ENCODE assay signal across 21 cellular contexts in the genomic region with DNA sequence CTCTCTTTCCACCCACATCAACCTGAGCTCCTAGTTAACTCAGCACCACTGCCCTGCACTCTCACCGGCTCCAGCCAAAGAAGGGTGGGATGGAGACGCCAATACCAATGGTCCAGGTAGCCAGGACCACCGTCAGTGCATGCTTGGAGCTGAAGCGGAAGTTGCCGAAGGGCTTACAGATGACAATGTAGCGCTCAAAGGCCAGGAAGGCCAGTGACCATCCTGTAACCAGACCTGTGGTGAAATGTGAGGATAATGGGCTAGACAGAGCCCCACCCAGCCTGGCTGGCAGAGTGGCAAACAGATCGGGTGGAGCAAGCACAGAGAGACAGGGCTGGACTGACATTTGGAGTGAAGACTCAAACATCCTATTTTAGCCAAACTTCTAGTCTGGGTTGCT. TPM values are rescaled to one million over a fixed set of nuclear protein-coding genes. Genes with fewer than 3 reads are reported as not detected.
DNase-seq lines count a peak whose midpoint lies in the region; ATAC-seq, FAIRE-seq and TF ChIP-seq lines count a peak whose summit lies in the region.
"Had no signal": no experiment of that assay in that cellular context is flagged by ENCODE, and none has a peak within 500 bp of the region (broad histone marks: within the 10 kb centered on the region; RNA-seq: fewer than 3 reads in every experiment).

No MANE protein-coding gene starts in this region.

- BruUV-seq in Calu3 (replicated peaks; lab: Mats Ljungman, UMichigan) (no TSS peak), HCT116 (replicated peaks; lab: Mats Ljungman, UMichigan) (no TSS peak)

- no peak for ATAC-seq in HCT116
- no peak for ATAC-seq in gastroesophageal sphincter

- no peaks in the 10 kb centered on the region for H3K4me1 Mint-ChIP-seq in Calu3 (ENCODE audit: low read depth, unreplicated experiment)
- H3K4me1 Mint-ChIP-seq: CD8-positive, alpha-beta memory T cell; IgD-negative memory B cell had no signal

- H2BK5ac ChIP-seq in H1 (ENCODE audit: low read depth, low read length) (no peak overlapping the region), neuronal stem cell (ENCODE audit: low read length) (no peak overlapping the region)

- H3K14ac ChIP-seq in H1 (ENCODE audit: insufficient read length): no peak overlapping the region
- H3K14ac ChIP-seq in neuronal stem cell (ENCODE audit: low read length): no peak overlapping the region

- H3K23ac ChIP-seq in H1 (ENCODE audit: insufficient read length) (no peak overlapping the region), neuronal stem cell (ENCODE audit: low read depth, low read length, poor library complexity) (peak overlapping the region; percentile 39)

- no peak overlapping the region for H3K9ac ChIP-seq in HCT116 (ENCODE audit: low read length)
- H3K9ac ChIP-seq in H1 (replicated peaks in 1 of 4; ENCODE audit: extremely low read depth in 1 of 4, low read depth in 3 of 4, low read length in 3 of 4): no peak overlapping the region
- no peak overlapping the region for H3K9ac ChIP-seq in neuronal stem cell (ENCODE audit: low read depth, low read length, poor library complexity)

- H3K27me3 ChIP-seq in HCT116 (ENCODE audit: insufficient read depth, low read length): no peaks in the 10 kb centered on the region
- H3K27me3 ChIP-seq in H1 (replicated peaks in 1 of 4; ENCODE audit: control insufficient read depth in 3 of 4, extremely low read depth in 1 of 4, insufficient read depth in 3 of 4, low read length in 3 of 4): no peaks in the 10 kb centered on the region
- no peaks in the 10 kb centered on the region for H3K27me3 ChIP-seq in neuronal stem cell (ENCODE audit: control insufficient read depth in 3 of 3, insufficient read depth in 3 of 3, low read depth in 1 of 3, low read length in 3 of 3)
- H3K27me3 ChIP-seq in H7 (ENCODE audit: control insufficient read depth, insufficient read depth, low read length): no peaks in the 10 kb centered on the region
- no peaks in the 10 kb centered on the region for H3K27me3 ChIP-seq in gastroesophageal sphincter

- H3K23me2 ChIP-seq in H1 (ENCODE audit: low read depth, low read length): no peaks in the 10 kb centered on the region

- H3K36me3 Mint-ChIP-seq in Calu3 (ENCODE audit: insufficient read depth, unreplicated experiment): peaks cover 61% of the 10 kb centered on the region

- H4K91ac ChIP-seq in H1 (replicated peaks; ENCODE audit: insufficient read length, low read length) (no peak overlapping the region), neuronal stem cell (ENCODE audit: low read depth, low read length, poor library complexity) (no peak overlapping the region)

- FAIRE-seq in H1 (lab: Jason Lieb, UNC): no peak
- FAIRE-seq: HTR-8/SVneo had no signal

- CTCF ChIA-PET in Calu3 (lab: Charles Lee) (no interaction called here), HCT116 (lab: Charles Lee) (interaction anchor here (0.6 kb wide), 1 partner anchor 88 kb away, joined by 3 read pairs; a partner anchor contains a TSS), H1 (lab: Charles Lee; ENCODE audit: partially characterized antibody) (interaction anchor here (4.1 kb wide), 1 partner anchor 106 kb away, joined by 12 read pairs; no protein-coding TSS in a partner anchor)

- H3K4me3 ChIP-seq in HCT116 (replicated peaks in 1 of 2; ENCODE audit: low read depth in 1 of 2, low read length in 2 of 2) (no peak overlapping the region), H1 (ENCODE audit: extremely low read depth in 1 of 4, insufficient read depth in 2 of 4, low read depth in 3 of 4, low read length in 4 of 4) (no peak overlapping the region), neuronal stem cell (ENCODE audit: low read length in 2 of 2) (no peak overlapping the region), H7 (ENCODE audit: insufficient read depth, low read depth, low read length) (no peak overlapping the region), gastroesophageal sphincter (no peak overlapping the region)
- H3K4me3 ChIP-seq: PC-9 had no signal

- H3K36me3 ChIP-seq in HCT116 (ENCODE audit: control insufficient read depth in 1 of 2, insufficient read depth in 2 of 2, low read length in 2 of 2): peaks cover 13 to 29% of the 10 kb centered on the region in 2 experiments; a peak in 3 of 4 replicates
- peaks cover 2 to 35% (median 19%) of the 10 kb centered on the region in 4 experiments; a peak in 6 of 8 replicates for H3K36me3 ChIP-seq in H1 (ENCODE audit: control insufficient read depth in 2 of 4, insufficient read depth in 4 of 4, low read length in 3 of 4)
- peaks cover 16 to 45% of the 10 kb centered on the region in 2 donors for H3K36me3 ChIP-seq in neuronal stem cell (replicated peaks in 1 of 2; ENCODE audit: control insufficient read depth in 2 of 2, insufficient read depth in 2 of 2, low read length in 2 of 2)
- H3K36me3 ChIP-seq in H7 (replicated peaks; ENCODE audit: control insufficient read depth, insufficient read depth, low read length): peaks cover 11% of the 10 kb centered on the region
- peaks cover 0 to 36% of the 10 kb centered on the region in 2 donors for H3K36me3 ChIP-seq in gastroesophageal sphincter

- H3K9me3 ChIP-seq in HCT116 (ENCODE audit: control insufficient read depth in 1 of 2, insufficient read depth in 1 of 2, low read depth in 1 of 2, low read length in 2 of 2) (no peaks in the 10 kb centered on the region), H1 (ENCODE audit: insufficient read depth in 2 of 2, low read depth in 1 of 2, low read length in 1 of 2) (peaks cover 0 to 4% of the 10 kb centered on the region in 2 experiments; a peak in 2 of 4 replicates), neuronal stem cell (replicated peaks in 1 of 2; ENCODE audit: control insufficient read depth in 2 of 2, insufficient read depth in 1 of 2, low read depth in 1 of 2, low read length in 2 of 2) (peaks cover 3 to 9% of the 10 kb centered on the region in 2 donors), gastroesophageal sphincter (peaks cover 0 to 18% (median 0%) of the 10 kb centered on the region in 3 donors)

- H3K4me3 Mint-ChIP-seq in Calu3 (ENCODE audit: low read depth, unreplicated experiment): no peak overlapping the region
- H3K4me3 Mint-ChIP-seq: CD8-positive, alpha-beta memory T cell; IgD-negative memory B cell had no signal

- H3K27ac Mint-ChIP-seq in Calu3 (ENCODE audit: unreplicated experiment): peak overlapping the region; percentile 39
- H3K27ac Mint-ChIP-seq: IgD-negative memory B cell had no signal

- TF ChIP-seq EP300 in H1 (IDR thresholded peaks at IDR 0.05; ENCODE audit: borderline replicate concordance in 1 of 2, low read depth in 2 of 2, low read length in 2 of 2) (no peak), gastroesophageal sphincter (IDR thresholded peaks at IDR 0.05) (no peak)

- H4K20me1 ChIP-seq in HCT116 (ENCODE audit: insufficient read depth) (no peaks in the 10 kb centered on the region), H1 (replicated peaks in 1 of 2; ENCODE audit: control insufficient read depth in 1 of 2, insufficient read depth in 2 of 2, low read length in 2 of 2) (no peaks in the 10 kb centered on the region)

- H3K9me2 ChIP-seq in HCT116 (ENCODE audit: insufficient read depth): no peaks in the 10 kb centered on the region

- H2BK15ac ChIP-seq in H1 (ENCODE audit: low read length) (no peak overlapping the region), neuronal stem cell (ENCODE audit: low read length) (no peak overlapping the region)

- H2BK20ac ChIP-seq in H1 (ENCODE audit: low read length): no peak overlapping the region

- no peak overlapping the region for H4K8ac ChIP-seq in H1 (ENCODE audit: extremely low read depth, insufficient read depth, low read length)
- H4K8ac ChIP-seq in neuronal stem cell (ENCODE audit: low read depth, low read length): no peak overlapping the region

- no peaks in the 10 kb centered on the region for H3K79me2 ChIP-seq in HCT116 (ENCODE audit: insufficient read depth, low read length)
- H3K79me2 ChIP-seq in H1 (ENCODE audit: control insufficient read depth in 1 of 2, insufficient read depth in 2 of 2, low read length in 2 of 2): no peaks in the 10 kb centered on the region

- no peak for TF ChIP-seq POLR2A in HCT116 (IDR thresholded peaks at IDR 0.05; ENCODE audit: borderline replicate concordance, extremely low read depth, insufficient read depth, insufficient read length)
- no peak for TF ChIP-seq POLR2A in H1 (IDR thresholded peaks at IDR 0.05; ENCODE audit: control extremely low read depth in 1 of 2, low read depth in 2 of 2, low read length in 2 of 2)
- TF ChIP-seq POLR2A in gastroesophageal sphincter (IDR thresholded peaks at IDR 0.05): no peak

- no peak overlapping the region for H3K56ac ChIP-seq in H1 (replicated peaks; ENCODE audit: insufficient read length, low read depth, low read length)

- H3K4me2 ChIP-seq in HCT116 (ENCODE audit: low read length) (no peak overlapping the region), H1 (ENCODE audit: insufficient read depth in 1 of 2, low read depth in 2 of 2, low read length in 2 of 2) (no peak overlapping the region), neuronal stem cell (ENCODE audit: insufficient read depth, low read length, poor library complexity, severe bottlenecking) (no peak overlapping the region)
- H3K4me2 ChIP-seq: PC-9 had no signal

- H3K4me1 ChIP-seq in HCT116 (ENCODE audit: control insufficient read depth in 1 of 2, insufficient read depth in 2 of 2, low read length in 2 of 2) (no peaks in the 10 kb centered on the region), H1 (replicated peaks in 1 of 4; ENCODE audit: control insufficient read depth in 3 of 4, insufficient read depth in 4 of 4, low read length in 3 of 4) (no peaks in the 10 kb centered on the region), neuronal stem cell (ENCODE audit: control insufficient read depth in 2 of 2, insufficient read depth in 1 of 2, low read depth in 1 of 2, low read length in 2 of 2) (no peaks in the 10 kb centered on the region), gastroesophageal sphincter (no peaks in the 10 kb centered on the region)

- H2AFZ ChIP-seq in HCT116 (ENCODE audit: low read depth, low read length, poor library complexity, severe bottlenecking): no peak overlapping the region
- no peak overlapping the region for H2AFZ ChIP-seq in H1 (ENCODE audit: low read length)
- H2AFZ ChIP-seq in neuronal stem cell (ENCODE audit: low read length): no peak overlapping the region
- H2AFZ ChIP-seq: PC-9 had no signal

- H2BK12ac ChIP-seq in H1 (ENCODE audit: low read depth, low read length) (no peak overlapping the region), neuronal stem cell (ENCODE audit: low read length) (no peak overlapping the region)

- H2BK120ac ChIP-seq in H1 (replicated peaks; ENCODE audit: low read depth, low read length) (no peak overlapping the region), neuronal stem cell (ENCODE audit: low read depth, low read length) (no peak overlapping the region)

- H3K18ac ChIP-seq in H1 (ENCODE audit: extremely low read depth, low read length) (no peak overlapping the region), neuronal stem cell (ENCODE audit: low read length) (no peak overlapping the region)

- H3K9me3 Mint-ChIP-seq in Calu3 (ENCODE audit: low read depth, unreplicated experiment): peaks cover 10% of the 10 kb centered on the region

- no peaks in the 10 kb centered on the region for H3K79me1 ChIP-seq in H1 (ENCODE audit: low read depth, low read length)
- no peaks in the 10 kb centered on the region for H3K79me1 ChIP-seq in neuronal stem cell (ENCODE audit: low read depth, low read length)

- WGBS in H1 (ENCODE audit: extremely low coverage in 1 of 2, insufficient coverage in 1 of 2, insufficient read length in 1 of 2, insufficient replicate concordance in 2 of 2, low coverage in 1 of 2, low lambda C conversion rate in 2 of 2, missing lambda C conversion rate in 1 of 2), 2 experiments: 90% methylated on average over 7 of the region's 7 CpGs; no CpG with 5 or more reads in 1 of the 2 experiments
- WGBS in neuronal stem cell (ENCODE audit: extremely low coverage in 2 of 2, insufficient read length in 2 of 2, insufficient replicate concordance in 1 of 2), 2 donors: no CpG with 5 or more reads among the region's 7 CpGs
- WGBS in gastroesophageal sphincter (ENCODE audit: low coverage in 1 of 2), 2 donors: 100% methylated on average over 2 of the region's 7 CpGs; no CpG with 5 or more reads in 1 of the 2 donors

- DNase-seq in Calu3 (no peak), HCT116 (ENCODE audit: low read depth, low spot score) (no peak), H1 (ENCODE audit: low read depth in 1 of 2, low spot score in 2 of 2) (no peak), neuronal stem cell (ENCODE audit: low spot score) (no peak), H7 (no peak)
- no peak for DNase-seq in activated CD4-positive, CD25-positive, alpha-beta regulatory T cell treated with anti-CD3 and anti-CD28 coated beads, Interleukin-2, amount 50 U/mL, for 72 hours
- DNase-seq: C1 segment of cervical spinal cord; CD8-positive, alpha-beta memory T cell; DMS79 treated with DMSO at 0.1 percent for 48 hours; MM.1S; NCI-H1092; NCI-H1436 treated with DMSO at 0.1 percent for 48 hours; NCI-H2029; NCI-H345; NCI-H524 treated with DMSO at 0.1 percent for 48 hours; PC-9 had no signal

- H4K5ac ChIP-seq in H1 (ENCODE audit: insufficient read length, low read depth, low read length): no peak overlapping the region

- TF ChIP-seq CTCF in Calu3 (IDR thresholded peaks at IDR 0.05; ENCODE audit: unreplicated experiment): no peak
- no peak for TF ChIP-seq CTCF in HCT116 (IDR thresholded peaks at IDR 0.05 in 2 of 3, conservative IDR thresholded peaks at IDR 0.05 in 1 of 3; ENCODE audit: borderline replicate concordance in 1 of 3, insufficient read depth in 1 of 3, low read depth in 2 of 3, low read length in 2 of 3)
- TF ChIP-seq CTCF in H1 (IDR thresholded peaks at IDR 0.05; ENCODE audit: control extremely low read depth in 1 of 3, insufficient read depth in 1 of 3, low read depth in 1 of 3, low read length in 3 of 3): no peak
- no peak for TF ChIP-seq CTCF in gastroesophageal sphincter (IDR thresholded peaks at IDR 0.05)

- POLR2A ChIA-PET in HCT116 (lab: Charles Lee): no interaction called here
- POLR2A ChIA-PET in H1 (lab: Charles Lee; ENCODE audit: partially characterized antibody): interaction anchor here (0.7 to 2.8 kb wide), 8 partner anchors 8 to 75 kb away, joined by 3 to 14 read pairs (median 3); a partner anchor contains a TSS

- no peaks in the 10 kb centered on the region for H3K27me3 Mint-ChIP-seq in Calu3 (ENCODE audit: unreplicated experiment)
- H3K27me3 Mint-ChIP-seq: CD8-positive, alpha-beta memory T cell had no signal

- H3K27ac ChIP-seq in HCT116 (ENCODE audit: low read depth, low read length) (no peak overlapping the region), H1 (ENCODE audit: low read depth, low read length) (no peak overlapping the region), neuronal stem cell (replicated peaks; ENCODE audit: low read length) (no peak overlapping the region), gastroesophageal sphincter (no peak overlapping the region)
- H3K27ac ChIP-seq: PC-9 had no signal

- intact Hi-C loops in Calu3 (cut with micrococcal nuclease; ENCODE audit: unreplicated experiment) (no loop called here), HCT116 (cut with micrococcal nuclease) (no loop called here)

- TF ChIP-seq RAD21 in HCT116 (IDR thresholded peaks at IDR 0.05; ENCODE audit: low read depth): no peak
- no peak for TF ChIP-seq RAD21 in H1 (IDR thresholded peaks at IDR 0.05 in 1 of 2, conservative IDR thresholded peaks at IDR 0.05 in 1 of 2; ENCODE audit: low read depth in 2 of 2, low read length in 2 of 2)

- RAD21 ChIA-PET in HCT116 (lab: Charles Lee; ENCODE audit: low non-redundant PET in 1 of 2, low total read pairs in 2 of 2, uncharacterized antibody in 2 of 2, unreplicated experiment in 2 of 2): no interaction called here

- H2AK5ac ChIP-seq in H1 (ENCODE audit: low read depth, low read length) (no peak overlapping the region), neuronal stem cell (ENCODE audit: low read depth, low read length) (no peak overlapping the region)

- H3K4ac ChIP-seq in H1 (replicated peaks; ENCODE audit: insufficient read length, low read depth, low read length) (no peak overlapping the region), neuronal stem cell (ENCODE audit: low read length) (no peak overlapping the region)

RNA-seq across cellular contexts. Expression of a gene that starts 0.7 kb away (rescaled TPM):
- not detected in 2 replicates for total RNA-seq in Calu3 (2022)
- total RNA-seq in HCT116 (2021; ENCODE audit: unreplicated experiment): not detected
- 0.05 and 0.10 TPM in 2 replicates for polyA plus RNA-seq in HCT116 (2012)
- not detected in 2 replicates for total RNA-seq in H1 (2021; fragmentation: NEBNext Ultra II Directional; extraction: Animal tissue kit (Norgen Biotek cat#: 25700))
- polyA plus RNA-seq in H1 (2011; rRNA removed): not detected in 2 replicates
- not detected for polyA plus RNA-seq in H1 (2011; cell fraction: cytosol; rRNA removed)
- polyA plus RNA-seq in H1 (2011; cell fraction: nucleus; rRNA removed): not detected
- polyA plus RNA-seq in H1 (2012, experiment 1 of 2): not detected in 4 replicates
- polyA plus RNA-seq in H1 (2012, experiment 2 of 2): not detected
- polyA plus RNA-seq in H1 (2013, experiment 1 of 2): not detected
- not detected for polyA plus RNA-seq in H1 (2013, experiment 2 of 2)
- not detected in 2 replicates for polyA minus RNA-seq in H1 (2011; rRNA and poly(A)+ RNA removed)
- not detected for polyA minus RNA-seq in H1 (2011; cell fraction: cytosol; rRNA and poly(A)+ RNA removed)
- polyA minus RNA-seq in H1 (2011; cell fraction: nucleus; rRNA and poly(A)+ RNA removed): not detected
- 0.56 TPM for polyA plus RNA-seq in neuronal stem cell (2013, experiment 1 of 2)
- polyA plus RNA-seq in neuronal stem cell (2013, experiment 2 of 2): 0.76 TPM
- not detected in 2 replicates for total RNA-seq in H7 (2014; rRNA removed; shearing (Covaris generic))
- not detected for total RNA-seq in gastroesophageal sphincter
- total RNA-seq: CD8-positive, alpha-beta memory T cell; G401; PC-9; SK-MEL-5 had no signal
- polyA plus RNA-seq: CD8-positive, alpha-beta memory T cell; IgD-negative memory B cell had no signal

RNA-seq across cellular contexts. Expression of a gene that starts 16.8 kb away (rescaled TPM):
- total RNA-seq in Calu3 (2022) (2.2 and 5.9 TPM in 2 replicates), HCT116 (2021; ENCODE audit: unreplicated experiment) (11.1 TPM), gastroesophageal sphincter (10 to 100 TPM; 14.5 to 46.9 (median 21.5) TPM)
- polyA plus RNA-seq in HCT116 (2012): 7.8 and 8.8 TPM in 2 replicates
- 43.7 and 47.7 TPM in 2 replicates for total RNA-seq in H1 (2021; fragmentation: NEBNext Ultra II Directional; extraction: Animal tissue kit (Norgen Biotek cat#: 25700))
- polyA plus RNA-seq in H1 (2011; rRNA removed): 35.6 and 36.2 TPM in 2 replicates
- 48.9 TPM for polyA plus RNA-seq in H1 (2011; cell fraction: cytosol; rRNA removed)
- 165 TPM for polyA plus RNA-seq in H1 (2011; cell fraction: nucleus; rRNA removed)
- 46.0 to 56.1 TPM (median 51.1 TPM) in 4 replicates for polyA plus RNA-seq in H1 (2012, experiment 1 of 2)
- polyA plus RNA-seq in H1 (2012, experiment 2 of 2): 2.9 TPM
- 23.8 TPM for polyA plus RNA-seq in H1 (2013, experiment 1 of 2)
- 18.9 TPM for polyA plus RNA-seq in H1 (2013, experiment 2 of 2)
- 53.7 and 59.6 TPM in 2 replicates for polyA minus RNA-seq in H1 (2011; rRNA and poly(A)+ RNA removed)
- 34.9 TPM for polyA minus RNA-seq in H1 (2011; cell fraction: cytosol; rRNA and poly(A)+ RNA removed)
- polyA minus RNA-seq in H1 (2011; cell fraction: nucleus; rRNA and poly(A)+ RNA removed): 91.0 TPM
- polyA plus RNA-seq in neuronal stem cell (2013, experiment 1 of 2): 59.8 TPM
- polyA plus RNA-seq in neuronal stem cell (2013, experiment 2 of 2): 63.1 TPM
- total RNA-seq in H7 (2014; rRNA removed; shearing (Covaris generic)): 9.7 and 14.7 TPM in 2 replicates

RNA-seq across cellular contexts. Expression of a gene that starts 35.8 kb away (rescaled TPM):
- total RNA-seq in Calu3 (2022) (115 and 154 TPM in 2 replicates), HCT116 (2021; ENCODE audit: unreplicated experiment) (106 TPM), gastroesophageal sphincter (100 to 1,000 TPM; 146 to 274 (median 235) TPM)
- 90.5 and 92.3 TPM in 2 replicates for polyA plus RNA-seq in HCT116 (2012)
- total RNA-seq in H1 (2021; fragmentation: NEBNext Ultra II Directional; extraction: Animal tissue kit (Norgen Biotek cat#: 25700)): 169 and 170 TPM in 2 replicates
- 36.2 and 67.2 TPM in 2 replicates for polyA plus RNA-seq in H1 (2011; rRNA removed)
- 86.8 TPM for polyA plus RNA-seq in H1 (2011; cell fraction: cytosol; rRNA removed)
- 24.5 TPM for polyA plus RNA-seq in H1 (2011; cell fraction: nucleus; rRNA removed)
- 111 to 179 TPM (median 130 TPM) in 4 replicates for polyA plus RNA-seq in H1 (2012, experiment 1 of 2)
- 16.1 TPM for polyA plus RNA-seq in H1 (2012, experiment 2 of 2)
- 264 TPM for polyA plus RNA-seq in H1 (2013, experiment 1 of 2)
- 334 TPM for polyA plus RNA-seq in H1 (2013, experiment 2 of 2)
- polyA minus RNA-seq in H1 (2011; rRNA and poly(A)+ RNA removed): 66.5 and 93.6 TPM in 2 replicates
- 59.4 TPM for polyA minus RNA-seq in H1 (2011; cell fraction: cytosol; rRNA and poly(A)+ RNA removed)
- polyA minus RNA-seq in H1 (2011; cell fraction: nucleus; rRNA and poly(A)+ RNA removed): 47.6 TPM
- 177 TPM for polyA plus RNA-seq in neuronal stem cell (2013, experiment 1 of 2)
- 176 TPM for polyA plus RNA-seq in neuronal stem cell (2013, experiment 2 of 2)
- 147 and 169 TPM in 2 replicates for total RNA-seq in H7 (2014; rRNA removed; shearing (Covaris generic))

RNA-seq across cellular contexts. Expression of a gene that starts 55.3 kb away (rescaled TPM):
- total RNA-seq in Calu3 (2022) (0.42 and 0.98 TPM in 2 replicates), HCT116 (2021; ENCODE audit: unreplicated experiment) (42.8 TPM), gastroesophageal sphincter (1,000 to 10,000 TPM in 1 of 4 donors, 100 to 1,000 TPM in 3; 308 to 1,162 (median 401) TPM)
- polyA plus RNA-seq in HCT116 (2012): 38.4 and 60.1 TPM in 2 replicates
- 10.7 and 12.0 TPM in 2 replicates for total RNA-seq in H1 (2021; fragmentation: NEBNext Ultra II Directional; extraction: Animal tissue kit (Norgen Biotek cat#: 25700))
- polyA plus RNA-seq in H1 (2011; rRNA removed): 1.9 and 3.3 TPM in 2 replicates
- polyA plus RNA-seq in H1 (2011; cell fraction: cytosol; rRNA removed): 2.3 TPM
- polyA plus RNA-seq in H1 (2011; cell fraction: nucleus; rRNA removed): 9.5 TPM
- 5.2 to 7.9 TPM (median 6.6 TPM) in 4 replicates for polyA plus RNA-seq in H1 (2012, experiment 1 of 2)
- polyA plus RNA-seq in H1 (2012, experiment 2 of 2): 5.2 TPM
- polyA plus RNA-seq in H1 (2013, experiment 1 of 2): 8.3 TPM
- 7.8 TPM for polyA plus RNA-seq in H1 (2013, experiment 2 of 2)
- 4.5 and 5.1 TPM in 2 replicates for polyA minus RNA-seq in H1 (2011; rRNA and poly(A)+ RNA removed)
- 7.1 TPM for polyA minus RNA-seq in H1 (2011; cell fraction: cytosol; rRNA and poly(A)+ RNA removed)
- polyA minus RNA-seq in H1 (2011; cell fraction: nucleus; rRNA and poly(A)+ RNA removed): 5.7 TPM
- 17.5 TPM for polyA plus RNA-seq in neuronal stem cell (2013, experiment 1 of 2)
- 17.4 TPM for polyA plus RNA-seq in neuronal stem cell (2013, experiment 2 of 2)
- 26.9 and 32.3 TPM in 2 replicates for total RNA-seq in H7 (2014; rRNA removed; shearing (Covaris generic))
- total RNA-seq: CD8-positive, alpha-beta memory T cell had no signal
- polyA plus RNA-seq: CD8-positive, alpha-beta memory T cell; IgD-negative memory B cell had no signal
